In genomic region chr7:77765906-77766800, GRCh38 we compare ENCODE assay signal across 1 cellular context.
TF ChIP-seq lines count a peak whose summit lies in the region.

No MANE protein-coding gene starts in this region.

TF ChIP-seq in SK-N-SH, 30 proteins besides CTCF, POLR2A, EP300 and RAD21 (continued from another document):
- TF ChIP-seq ZBTB33 (IDR thresholded peaks at IDR 0.05; ENCODE audit: borderline replicate concordance, low read depth) (no peak), FOXM1 (IDR thresholded peaks at IDR 0.05; ENCODE audit: low read depth) (no peak), CHD2 (IDR thresholded peaks at IDR 0.05; ENCODE audit: low read length, partially characterized antibody) (no peak), GATA2 (CRISPR knock-in tag; IDR thresholded peaks at IDR 0.05) (no peak)
- TF ChIP-seq, protein P1, sequence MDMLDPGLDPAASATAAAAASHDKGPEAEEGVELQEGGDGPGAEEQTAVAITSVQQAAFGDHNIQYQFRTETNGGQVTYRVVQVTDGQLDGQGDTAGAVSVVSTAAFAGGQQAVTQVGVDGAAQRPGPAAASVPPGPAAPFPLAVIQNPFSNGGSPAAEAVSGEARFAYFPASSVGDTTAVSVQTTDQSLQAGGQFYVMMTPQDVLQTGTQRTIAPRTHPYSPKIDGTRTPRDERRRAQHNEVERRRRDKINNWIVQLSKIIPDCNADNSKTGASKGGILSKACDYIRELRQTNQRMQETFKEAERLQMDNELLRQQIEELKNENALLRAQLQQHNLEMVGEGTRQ (IDR thresholded peaks at IDR 0.05; ENCODE audit: borderline replicate concordance, low read depth, low read length): no peak
